Comparison of ENCODE assay signal across 8 cellular contexts in the genomic region with DNA sequence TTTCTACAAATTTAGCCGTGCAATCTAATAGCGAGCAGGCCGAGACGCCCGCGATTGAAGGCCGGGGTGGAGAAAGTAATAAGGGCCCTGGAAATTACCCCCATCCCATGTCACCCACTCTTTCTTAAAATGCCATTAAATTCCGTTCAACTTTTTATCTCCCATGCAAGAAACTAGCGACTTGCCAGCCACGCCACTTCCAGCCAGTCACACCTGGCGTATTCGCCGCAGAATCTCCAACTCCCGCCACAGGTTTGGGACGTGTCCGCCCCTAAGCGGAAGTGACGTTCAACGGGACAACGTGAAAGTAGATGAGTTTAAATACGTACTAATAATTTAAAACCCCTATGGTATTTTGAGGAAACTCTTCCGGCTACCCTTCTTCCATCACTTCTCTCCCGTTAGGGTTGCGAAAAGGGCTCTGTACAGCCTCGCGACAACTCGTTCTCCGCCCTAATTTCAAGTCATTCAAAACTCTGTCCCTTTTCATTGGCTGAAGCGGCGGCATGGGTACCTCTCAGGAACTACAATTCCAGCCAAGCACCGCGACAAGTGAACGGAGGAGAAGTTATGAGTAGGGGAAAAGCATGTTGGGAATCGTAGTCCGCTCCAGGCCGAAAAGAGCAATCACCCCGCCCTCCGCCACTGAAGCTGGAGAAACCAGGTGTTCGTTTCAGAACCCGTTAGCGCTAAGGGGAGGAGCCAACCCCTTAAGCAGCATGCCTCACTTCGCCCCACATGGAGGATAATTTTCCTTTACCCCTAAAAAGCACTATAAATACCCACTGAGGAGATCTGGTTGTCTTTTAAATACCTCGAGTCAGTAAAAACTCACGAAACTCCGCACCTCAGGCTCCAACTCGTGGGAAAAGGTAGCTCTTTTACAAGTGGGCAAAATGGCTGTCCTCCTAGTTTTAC. TPM values are rescaled to one million over a fixed set of nuclear protein-coding genes. Genes with fewer than 3 reads are reported as not detected.
DNase-seq lines count a peak whose midpoint lies in the region; ATAC-seq and TF ChIP-seq lines count a peak whose summit lies in the region.

Gene ZRANB3 (minus strand): TSS at position 906 of the 918 bp plus-strand sequence.

- H3K36me3 ChIP-seq in DND-41 (ENCODE audit: insufficient read depth, low read length), result peaks cover 2% of the 10 kb centered on the region; the same call in 1 of the 2 replicates
- H3K36me3 ChIP-seq in GM23248 (ENCODE audit: low read depth), result no peaks in the 10 kb centered on the region
- peaks cover 14% of the 10 kb centered on the region; the same call in 1 of the 2 replicates for H3K36me3 ChIP-seq in Karpas-422 (ENCODE audit: insufficient read depth, low read length)
- H3K36me3 ChIP-seq in Peyer's patch, result no peaks in the 10 kb centered on the region
- H3K36me3 ChIP-seq in esophagus squamous epithelium, result no peaks in the 10 kb centered on the region

- H3K4me3 ChIP-seq in DND-41 (ENCODE audit: low read depth in 1 of 2, low read length in 2 of 2) (peak within 1 kb of the TSS; percentile 73 to 76), GM23248 (peak within 1 kb of the TSS; percentile 96), Karpas-422 (ENCODE audit: low read length) (peak within 1 kb of the TSS; percentile 91), Peyer's patch (peak within 1 kb of the TSS; percentile 84 to 99 (median 86)), esophagus squamous epithelium (peak within 1 kb of the TSS; percentile 71 to 95 (median 86))

- peaks cover 11% of the 10 kb centered on the region; the same call in 1 of the 2 replicates for H4K20me1 ChIP-seq in DND-41 (ENCODE audit: insufficient read depth, low read length)
- no peaks in the 10 kb centered on the region for H4K20me1 ChIP-seq in GM23248 (ENCODE audit: insufficient read depth)
- 0 out of 2 replicates have a peak, but pooled peaks cover 3% of the 10 kb centered on the region for H4K20me1 ChIP-seq in Karpas-422 (ENCODE audit: insufficient read depth, low read depth, low read length)

- H3K4me2 ChIP-seq in DND-41 (ENCODE audit: insufficient read depth, low read length) (peak within 1 kb of the TSS; percentile 69), GM23248 (ENCODE audit: unreplicated experiment) (peak within 1 kb of the TSS; percentile 93), Karpas-422 (ENCODE audit: low read depth, low read length, poor library complexity, severe bottlenecking) (peak within 1 kb of the TSS; percentile 91)

- H3K4me1 ChIP-seq in DND-41 (ENCODE audit: insufficient read depth, low read length), result peaks cover 43% of the 10 kb centered on the region
- peaks cover 8% of the 10 kb centered on the region for H3K4me1 ChIP-seq in GM23248 (ENCODE audit: insufficient read depth)
- H3K4me1 ChIP-seq in Karpas-422 (ENCODE audit: low read length), result peaks cover 40% of the 10 kb centered on the region
- peaks cover 0 to 19% (median 0%) of the 10 kb centered on the region in 4 donors for H3K4me1 ChIP-seq in Peyer's patch
- H3K4me1 ChIP-seq in esophagus squamous epithelium, result peaks cover 0 to 30% (median 7%) of the 10 kb centered on the region in 3 donors

- peak; percentile 80 for ATAC-seq in DND-41 (ENCODE audit: insufficient read depth, low read depth)
- ATAC-seq in activated T-cell treated with anti-CD3 and anti-CD28 coated beads, Interleukin-2, amount 50 U/mL, for 72 hours (replicated peaks in 1 of 2), result peak; percentile 77 to 79

- H2AFZ ChIP-seq in DND-41 (ENCODE audit: low read depth, low read length) (peak within 1 kb of the TSS; percentile 87), GM23248 (peak within 1 kb of the TSS; percentile 98), Karpas-422 (ENCODE audit: low read length) (peak within 1 kb of the TSS; percentile 75; the same call in 1 of the 2 replicates)

- DNase-seq in DND-41, result peak; percentile 97
- peak; percentile 98 for DNase-seq in GM23248
- peak; percentile 99 for DNase-seq in Karpas-422
- peak; percentile 91 to 98 (median 96) for DNase-seq in Peyer's patch
- peak; percentile 90 to 96 for DNase-seq in activated T-cell treated with anti-CD3 and anti-CD28 coated beads, Interleukin-2, amount 50 U/mL, for 72 hours
- peak; percentile 92 for DNase-seq in esophagus squamous epithelium (lab: John Stamatoyannopoulos, UW)
- peak; percentile 99 for DNase-seq in myocyte (ENCODE audit: low read depth)
- DNase-seq in stimulated activated CD8-positive, alpha-beta memory T cell treated with anti-CD3 and anti-CD28 coated beads, Interleukin-7, amount 100 ng/mL, for 24 hours (ENCODE audit: low read depth), result peak; percentile 87

- H3K79me2 ChIP-seq in DND-41 (ENCODE audit: insufficient read depth, low read length) (peaks cover 78% of the 10 kb centered on the region), GM23248 (ENCODE audit: insufficient read depth) (peaks cover 55% of the 10 kb centered on the region), Karpas-422 (ENCODE audit: low read length) (peaks cover 85% of the 10 kb centered on the region)

- in situ Hi-C loops in GM23248 (cut with MboI), result no loop called here

- intact Hi-C loops in esophagus squamous epithelium (cut with DNase I), result no loop called here

- 1 to 2% methylated on average over 46 of the region's 46 CpGs for WGBS in GM23248 (ENCODE audit: low coverage in 1 of 2, low lambda C conversion rate in 2 of 2, missing lambda C conversion rate in 2 of 2), 2 experiments
- WGBS in esophagus squamous epithelium, 2 donors, result 0% methylated on average over 36 to 37 of the region's 46 CpGs

- H3K27ac ChIP-seq in DND-41 (ENCODE audit: low read length), result peak within 1 kb of the TSS; percentile 96
- peak within 1 kb of the TSS; percentile 93 for H3K27ac ChIP-seq in GM23248
- H3K27ac ChIP-seq in Karpas-422 (ENCODE audit: low read length), result peak within 1 kb of the TSS; percentile 90
- peak within 1 kb of the TSS; percentile 75 to 94 (median 90) for H3K27ac ChIP-seq in Peyer's patch
- peak within 1 kb of the TSS; percentile 83 to 97 (median 94) for H3K27ac ChIP-seq in esophagus squamous epithelium

- TF ChIP-seq CTCF in DND-41 (IDR thresholded peaks at IDR 0.05; ENCODE audit: borderline replicate concordance, extremely low read depth, low read length, poor library complexity, severe bottlenecking) (no peak), Peyer's patch (IDR thresholded peaks at IDR 0.05) (peak in 2 of 6 experiments; percentile 9 to 13), esophagus squamous epithelium (IDR thresholded peaks at IDR 0.05) (no peak)

- TF ChIP-seq POLR2A in Peyer's patch (IDR thresholded peaks at IDR 0.05), result no peak
- no peak for TF ChIP-seq POLR2A in esophagus squamous epithelium (IDR thresholded peaks at IDR 0.05)

- H3K27me3 ChIP-seq in DND-41 (ENCODE audit: insufficient read depth, low read length, poor library complexity) (no peaks in the 10 kb centered on the region), GM23248 (replicated peaks; ENCODE audit: insufficient read depth) (no peaks in the 10 kb centered on the region), Karpas-422 (ENCODE audit: low read length) (no peaks in the 10 kb centered on the region), Peyer's patch (no peaks in the 10 kb centered on the region), esophagus squamous epithelium (no peaks in the 10 kb centered on the region)

- no peaks in the 10 kb centered on the region for H3K27me3 Mint-ChIP-seq in activated T-cell treated with anti-CD3 and anti-CD28 coated beads, Interleukin-2, amount 50 U/mL, for 72 hours (ENCODE audit: low read depth)

- H3K9me2 ChIP-seq in GM23248 (ENCODE audit: insufficient read depth), result no peaks in the 10 kb centered on the region
- H3K9me2 ChIP-seq in Karpas-422 (replicated peaks; ENCODE audit: insufficient read depth, low read length), result no peaks in the 10 kb centered on the region

- no peaks in the 10 kb centered on the region for H3K9me3 Mint-ChIP-seq in activated T-cell treated with anti-CD3 and anti-CD28 coated beads, Interleukin-2, amount 50 U/mL, for 72 hours

- no peak within 1 kb of the TSS for H3K4me3 Mint-ChIP-seq in activated T-cell treated with anti-CD3 and anti-CD28 coated beads, Interleukin-2, amount 50 U/mL, for 72 hours

- peaks cover 0 to 1% of the 10 kb centered on the region in 2 donors for H3K36me3 Mint-ChIP-seq in activated T-cell treated with anti-CD3 and anti-CD28 coated beads, Interleukin-2, amount 50 U/mL, for 72 hours (ENCODE audit: insufficient read depth in 2 of 2)

- H3K9ac ChIP-seq in DND-41 (ENCODE audit: low read depth, low read length) (peak within 1 kb of the TSS; percentile 76), GM23248 (peak within 1 kb of the TSS; percentile 92), Karpas-422 (ENCODE audit: low read length) (peak within 1 kb of the TSS; percentile 94)

- H3F3A ChIP-seq in GM23248 (ENCODE audit: insufficient read depth), result no peaks in the 10 kb centered on the region

- H3K9me3 ChIP-seq in DND-41 (ENCODE audit: insufficient read depth, low read length, severe bottlenecking) (no peaks in the 10 kb centered on the region), GM23248 (ENCODE audit: low read depth) (no peaks in the 10 kb centered on the region), Karpas-422 (ENCODE audit: low read length) (no peaks in the 10 kb centered on the region), Peyer's patch (no peaks in the 10 kb centered on the region), esophagus squamous epithelium (no peaks in the 10 kb centered on the region)

- peaks cover 48% of the 10 kb centered on the region for H3K4me1 Mint-ChIP-seq in activated T-cell treated with anti-CD3 and anti-CD28 coated beads, Interleukin-2, amount 50 U/mL, for 72 hours (ENCODE audit: low read depth)

- peak within 1 kb of the TSS; percentile 47 for H3K27ac Mint-ChIP-seq in activated T-cell treated with anti-CD3 and anti-CD28 coated beads, Interleukin-2, amount 50 U/mL, for 72 hours

RNA-seq across cellular contexts. Expression of gene ZRANB3, which starts in this region (rescaled TPM):
- total RNA-seq in GM23248 (2014; rRNA removed; shearing (Covaris generic)), result 5.8 and 6.4 TPM in 2 replicates
- 5.7 TPM in 2 replicates for polyA plus RNA-seq in GM23248 (2016; fragmentation: Nextera tagmentation; extraction: Ambion mirVana)
- 6.2 and 12.6 TPM in 2 replicates for total RNA-seq in Karpas-422 (2014; rRNA removed; shearing (Covaris generic); ENCODE audit: low replicate concordance)
- total RNA-seq in Peyer's patch, result 1 to 10 TPM; 1.6 to 7.4 (median 2.8) TPM
- total RNA-seq in activated T-cell treated with anti-CD3 and anti-CD28 coated beads, Interleukin-2, amount 50 U/mL, for 72 hours, result 10 to 100 TPM; 15.5 to 17.9 TPM
- 1 to 10 TPM in 3 of 4 donors, under 1 TPM in 1; 0.61 to 4.5 (median 3.5) TPM for total RNA-seq in esophagus squamous epithelium
- total RNA-seq in myocyte, result 7.7 and 7.9 TPM in 2 replicates
- 2.2 TPM for polyA plus RNA-seq in myocyte (2012)

Comparison
In these comparisons a context has a peak if more than half of its experiments do, and no peak if none do; other contexts are left out.
1. Peak in every context shown above with its lines: DNase-seq, ATAC-seq, H3K4me3 ChIP-seq and H3K27ac ChIP-seq.